ENCODE assay signal across 25 cellular contexts in the genomic region with DNA sequence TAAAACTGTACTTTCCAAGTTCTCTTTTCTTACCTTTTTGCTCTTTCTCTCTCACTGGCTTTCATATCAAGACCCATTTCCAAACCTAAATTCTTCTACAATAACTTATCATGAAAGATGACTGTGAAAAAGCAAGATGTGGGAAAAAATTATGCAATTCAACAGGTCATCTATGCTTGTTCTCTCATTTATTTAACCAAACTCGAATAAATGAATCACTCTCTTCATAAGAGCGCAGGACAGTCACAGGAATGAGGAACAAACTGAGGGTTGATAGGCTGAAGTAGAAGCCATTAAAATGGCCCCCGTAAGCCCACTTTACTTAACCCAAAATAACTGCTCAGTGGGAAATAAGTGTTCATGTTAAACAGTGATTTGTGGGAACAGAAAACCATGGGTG.
A peak's percentile ranks its signal among the peaks of the same experiment; 100 is the strongest.
DNase-seq lines count a peak whose midpoint lies in the region; ATAC-seq, FAIRE-seq and TF ChIP-seq lines count a peak whose summit lies in the region.
"Had no signal": no experiment of that assay in that cellular context is flagged by ENCODE, and none has a peak within 500 bp of the region (broad histone marks: within the 10 kb centered on the region; RNA-seq: fewer than 3 reads in every experiment).

No MANE protein-coding gene starts in this region.

- WGBS in hepatocyte (ENCODE audit: low lambda C conversion rate, missing lambda C conversion rate), result 86% methylated on average over 3 of the region's 3 CpGs
- 80 to 89% methylated on average over 3 of the region's 3 CpGs for WGBS in aorta, 2 donors

- H3K9ac ChIP-seq in adipocyte (ENCODE audit: low read length), result peak overlapping the region; percentile 25

- H3K36me3 ChIP-seq in adipocyte (ENCODE audit: control insufficient read depth, insufficient read depth, low read length, severe bottlenecking), result no peaks in the 10 kb centered on the region
- H3K36me3 ChIP-seq in hepatocyte (replicated peaks; ENCODE audit: insufficient read depth, low read depth), result no peaks in the 10 kb centered on the region
- no peaks in the 10 kb centered on the region for H3K36me3 ChIP-seq in aorta (ENCODE audit: control insufficient read depth in 1 of 2, insufficient read depth in 2 of 2, low read length in 1 of 2)

- ATAC-seq in aorta (ENCODE audit: low FRiP score), result no peak
- no peak for ATAC-seq in GM18909 (IDR thresholded peaks at IDR 0.05; ENCODE audit: poor library complexity, unreplicated experiment)
- ATAC-seq: CD8-positive, alpha-beta T cell; Panc1 had no signal

- H4K20me1 ChIP-seq in hepatocyte (ENCODE audit: insufficient read depth, poor library complexity, severe bottlenecking), result no peaks in the 10 kb centered on the region

- H3K79me2 ChIP-seq in hepatocyte, result no peaks in the 10 kb centered on the region

- intact Hi-C loops in aorta (cut with DNase I), result no loop called here

- H2AFZ ChIP-seq in hepatocyte, result no peak overlapping the region

- peaks cover 21% of the 10 kb centered on the region for H3K4me1 ChIP-seq in adipocyte (ENCODE audit: control insufficient read depth, insufficient read depth, low read length)
- H3K4me1 ChIP-seq in hepatocyte (ENCODE audit: insufficient read depth), result peaks cover 14% of the 10 kb centered on the region
- no peaks in the 10 kb centered on the region for H3K4me1 ChIP-seq in aorta (ENCODE audit: control insufficient read depth in 1 of 2, insufficient read depth in 2 of 2, low read length in 2 of 2)
- H3K4me1 ChIP-seq: Caco-2 had no signal

- H3K27ac ChIP-seq in hepatocyte (peak overlapping the region; percentile 21), aorta (ENCODE audit: low read depth in 1 of 2, low read length in 2 of 2) (no peak overlapping the region)
- H3K27ac ChIP-seq: C4-2B, RWPE1 had no signal

- H3K4me3 ChIP-seq in adipocyte (ENCODE audit: low read length) (peak overlapping the region; percentile 54), hepatocyte (no peak overlapping the region), aorta (ENCODE audit: low read length in 2 of 2) (no peak overlapping the region)

- H3K4me2 ChIP-seq in hepatocyte, result no peak overlapping the region

- TF ChIP-seq POLR2A in H54 (IDR thresholded peaks at IDR 0.05; ENCODE audit: low read depth, low read length), result no peak

- no peaks in the 10 kb centered on the region for H3K9me2 ChIP-seq in hepatocyte (replicated peaks; ENCODE audit: insufficient read depth)

- H3K9me3 ChIP-seq in adipocyte (ENCODE audit: control insufficient read depth, low read length) (no peaks in the 10 kb centered on the region), hepatocyte (ENCODE audit: low read depth) (no peaks in the 10 kb centered on the region), aorta (ENCODE audit: control insufficient read depth, low read length) (no peaks in the 10 kb centered on the region)
- H3K9me3 ChIP-seq: Caco-2 had no signal

- FAIRE-seq in H54 (lab: Jason Lieb, UNC), result no peak
- FAIRE-seq: G401.6, GM12891, GM19239 had no signal

- DNase-seq in AG08395 (ENCODE audit: low spot score) (peak; percentile 24), GM04503 (ENCODE audit: low read depth) (peak; percentile 27), adipocyte (ENCODE audit: low read depth) (peak; percentile 23), hepatocyte (ENCODE audit: low spot score) (no peak), aorta (no peak), kidney glomerular epithelial cell (lab: John Stamatoyannopoulos, UW) (no peak), H54 (ENCODE audit: insufficient read length, low spot score) (no peak)
- DNase-seq: Caco-2; CD8-positive, alpha-beta T cell; H9; IMR-90; KG1; MM.1S; NCI-H2029 treated with DMSO at 0.1 percent for 48 hours; NCI-H226; NCI-H510A; NCI-H69; SHP77 had no signal

- H3K27me3 ChIP-seq in adipocyte (replicated peaks; ENCODE audit: control insufficient read depth, insufficient read depth, low read length) (no peaks in the 10 kb centered on the region), hepatocyte (no peaks in the 10 kb centered on the region), aorta (ENCODE audit: control insufficient read depth in 1 of 2, insufficient read depth in 2 of 2, low read length in 1 of 2) (no peaks in the 10 kb centered on the region)

- no peak for TF ChIP-seq CTCF in hepatocyte (IDR thresholded peaks at IDR 0.05; ENCODE audit: poor library complexity)

Comparison
In these comparisons a context has a peak if more than half of its experiments do, and no peak if none do; other contexts are left out.
1. DNase-seq: peak in AG08395 (single experiment), GM04503 (single experiment) and adipocyte (single experiment); none in hepatocyte (single experiment), aorta (0 of 2), kidney glomerular epithelial cell (single experiment) and H54 (single experiment).